Comparison of ENCODE assay signal across 32 cellular contexts in genomic region chr11:75467311-75467710, GRCh38.
"Had no signal": no experiment of that assay in that cellular context is flagged by ENCODE, and none has a peak within 500 bp of the region (broad histone marks: within the 10 kb centered on the region; RNA-seq: fewer than 3 reads in every experiment).

No MANE protein-coding gene starts in this region.

- H3K79me2 ChIP-seq: hepatocyte had no signal

- H3K4me3 Mint-ChIP-seq: activated naive CD8-positive, alpha-beta T cell; activated T-cell treated with anti-CD3 and anti-CD28 coated beads, Interleukin-2, amount 50 U/mL, for 72 hours; naive thymus-derived CD8-positive, alpha-beta T cell; stimulated activated memory B cell treated with anti-CD40 and anti-IgM and Interleukin-4, amounts not matched to agents 10 μg/mL and 1 μg/mL and 100 μg/mL, for 72 hours had no signal

- H3K4me3 ChIP-seq: adrenal gland, body of pancreas, cardiac muscle cell, coronary artery, dorsolateral prefrontal cortex, gastrocnemius medialis, hepatocyte, ovary, right lobe of liver, stomach, thyroid gland, upper lobe of right lung had no signal

- ATAC-seq: activated T-cell treated with anti-CD3 and anti-CD28 coated beads, Interleukin-2, amount 50 U/mL, for 72 hours; body of pancreas; gastrocnemius medialis; left cardiac atrium; left ventricle myocardium superior; naive thymus-derived CD8-positive, alpha-beta T cell; right lobe of liver; stimulated activated memory B cell treated with anti-CD40 and anti-IgM and Interleukin-4, amounts not matched to agents 10 μg/mL and 1 μg/mL and 100 μg/mL, for 72 hours; upper lobe of right lung had no signal

- H3K9me3 Mint-ChIP-seq: activated T-cell treated with anti-CD3 and anti-CD28 coated beads, Interleukin-2, amount 50 U/mL, for 72 hours; naive thymus-derived CD8-positive, alpha-beta T cell; stimulated activated memory B cell treated with anti-CD40 and anti-IgM and Interleukin-4, amounts not matched to agents 10 μg/mL and 1 μg/mL and 100 μg/mL, for 72 hours had no signal

- H3K4me2 ChIP-seq: hepatocyte had no signal

- H3K9me3 ChIP-seq: adrenal gland, body of pancreas, gastrocnemius medialis, neutrophil, ovary, right lobe of liver, stomach, thyroid gland, upper lobe of right lung had no signal

- H3K27me3 Mint-ChIP-seq: activated naive CD8-positive, alpha-beta T cell; naive thymus-derived CD8-positive, alpha-beta T cell; stimulated activated memory B cell treated with anti-CD40 and anti-IgM and Interleukin-4, amounts not matched to agents 10 μg/mL and 1 μg/mL and 100 μg/mL, for 72 hours had no signal

- H3K36me3 Mint-ChIP-seq: activated naive CD8-positive, alpha-beta T cell had no signal

- H3K36me3 ChIP-seq: adrenal gland, cardiac muscle cell, gastrocnemius medialis, neutrophil, ovary, right lobe of liver, stomach, thyroid gland, upper lobe of right lung had no signal

- H3K4me1 ChIP-seq: body of pancreas, right lobe of liver had no signal

- DNase-seq: activated CD4-positive, alpha-beta T cell treated with anti-CD3 and anti-CD28 coated beads for 4 hours; activated CD4-positive, alpha-beta T cell treated with anti-CD3 and anti-CD28 coated beads, Interleukin-2, amount 50 U/mL, for 4 hours; activated CD4-positive, CD25-positive, alpha-beta regulatory T cell; activated effector memory CD4-positive, alpha-beta T cell treated with Interleukin-2 at 50 U/mL for 16 hours; activated naive CD4-positive, alpha-beta T cell treated with Interleukin-2 at 50 U/mL for 16 hours; activated T-cell treated with anti-CD3 and anti-CD28 coated beads for 4 hours; activated T-cell treated with anti-CD3 and anti-CD28 coated beads, Interleukin-2, amount 50 U/mL, for 72 hours; adrenal gland; body of pancreas; dorsolateral prefrontal cortex; effector memory CD4-positive, alpha-beta T cell; erythroblast; gastrocnemius medialis; glutamatergic neuron; islet precursor cell; left cardiac atrium; left ventricle myocardium superior; mammary epithelial cell; stimulated activated CD4-positive, alpha-beta T cell treated with anti-CD3 and anti-CD28 coated beads, Interleukin-4, amount 100 ng/mL, for 24 hours; stomach; thyroid gland; upper lobe of right lung had no signal

- H3K27ac ChIP-seq: body of pancreas, cardiac muscle cell, coronary artery, gastrocnemius medialis, hepatocyte, neutrophil, right lobe of liver, stomach, upper lobe of right lung had no signal

- H3K27ac Mint-ChIP-seq: activated naive CD8-positive, alpha-beta T cell; activated T-cell treated with anti-CD3 and anti-CD28 coated beads, Interleukin-2, amount 50 U/mL, for 72 hours; progenitor cell of endocrine pancreas had no signal

- H2AFZ ChIP-seq: hepatocyte had no signal

- H3K27me3 ChIP-seq: adrenal gland, body of pancreas, cardiac muscle cell, dorsolateral prefrontal cortex, gastrocnemius medialis, hepatocyte, neutrophil, ovary, right lobe of liver, stomach, thyroid gland, upper lobe of right lung had no signal
